In the genomic region with DNA sequence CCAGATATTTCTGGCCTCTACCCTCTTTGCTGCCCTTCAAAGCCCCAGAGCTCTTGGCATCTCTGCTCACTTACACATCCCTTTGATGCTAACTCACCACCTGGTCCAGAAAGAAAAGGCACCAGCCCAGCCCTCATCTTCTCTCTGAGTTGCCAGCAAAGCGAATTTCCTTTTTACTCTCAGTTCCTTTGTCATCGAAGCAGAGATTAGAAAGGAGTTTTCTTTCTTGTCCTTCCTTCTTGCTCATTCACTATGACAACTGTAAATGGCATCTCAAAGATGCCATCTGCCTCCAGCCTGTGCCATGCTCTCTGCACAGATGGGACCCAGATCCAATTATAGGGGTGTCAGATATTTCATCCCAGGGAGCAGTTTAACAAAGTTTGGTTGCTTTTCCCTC, we compare ENCODE assay signal across 19 cellular contexts.
"Had no signal": no experiment of that assay in that cellular context is flagged by ENCODE, and none has a peak within 500 bp of the region (broad histone marks: within the 10 kb centered on the region; RNA-seq: fewer than 3 reads in every experiment).

No MANE protein-coding gene starts in this region.

- H3K27me3 ChIP-seq: right lobe of liver, spleen had no signal

- H3K9me3 ChIP-seq: lower lobe of right lung, psoas muscle, right lobe of liver, spleen had no signal

- H3K4me3 ChIP-seq: lower lobe of right lung, psoas muscle, right lobe of liver, spleen had no signal

- H3K4me1 ChIP-seq: psoas muscle had no signal

- FAIRE-seq: TTC549 had no signal

- H3K36me3 ChIP-seq: right lobe of liver had no signal

- DNase-seq: activated CD4-positive, alpha-beta T cell treated with anti-CD3 and anti-CD28 coated beads, Interleukin-2, amount 50 U/mL, for 1 hour; activated CD8-positive, alpha-beta memory T cell treated with anti-CD3 and anti-CD28 coated beads, Interleukin-2, amount 10 ng/mL, durations not matched to agents 7 days and 5 days; activated effector memory CD4-positive, alpha-beta T cell treated with Interleukin-2 at 50 U/mL for 16 hours; activated T-cell treated with anti-CD3 and anti-CD28 coated beads, Interleukin-2, amount 50 U/mL, for 24 hours; central memory CD4-positive, alpha-beta T cell; effector memory CD8-positive, alpha-beta T cell; hippocampal formation; left cardiac atrium; lower lobe of right lung; midbrain; natural killer cell; psoas muscle; right lobe of liver; spleen; stimulated activated CD4-positive, alpha-beta T cell treated with anti-CD3 and anti-CD28 coated beads, Interleukin-1b, Interleukin-23, amount 100 ng/mL, for 48 hours; stimulated activated naive CD4-positive, alpha-beta T cell; T-helper 2 cell had no signal

- ATAC-seq: activated CD8-positive, alpha-beta memory T cell treated with anti-CD3 and anti-CD28 coated beads, Interleukin-2, amount 10 ng/mL, durations not matched to agents 7 days and 5 days; effector memory CD8-positive, alpha-beta T cell; left cardiac atrium; lower lobe of right lung; natural killer cell; psoas muscle had no signal

- H3K27ac ChIP-seq: epithelial cell of prostate, lower lobe of right lung, psoas muscle, spleen had no signal
